11 cellular contexts compared by ENCODE assay signal in the genomic region with DNA sequence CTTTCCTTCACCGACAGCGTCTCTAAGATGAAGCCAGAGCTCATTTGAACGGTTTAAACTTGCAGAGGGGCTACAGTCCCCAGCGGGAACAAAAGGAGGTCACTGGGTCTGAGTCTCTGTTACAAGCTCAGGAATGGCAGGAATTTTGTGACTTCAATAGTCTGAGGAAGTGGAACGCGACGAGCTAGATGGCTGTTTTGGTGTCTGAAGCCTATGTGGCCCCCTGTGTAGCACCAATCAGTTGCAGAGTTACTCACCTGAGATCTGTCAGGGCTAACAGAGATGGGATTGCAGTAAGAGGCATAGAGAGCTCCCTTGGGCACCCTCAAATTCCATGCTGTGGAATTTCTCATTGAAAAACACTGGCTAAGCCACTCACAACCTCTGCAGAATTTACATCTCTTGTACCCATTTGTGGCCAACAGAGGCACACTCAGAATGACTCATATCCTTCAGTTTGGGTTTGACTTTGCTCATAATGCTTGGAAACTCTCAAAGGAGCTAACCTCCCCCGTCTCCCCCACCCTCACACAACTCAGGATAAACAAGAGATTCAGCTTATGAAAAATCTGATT. TPM values are rescaled to one million over a fixed set of nuclear protein-coding genes. Genes with fewer than 3 reads are reported as not detected.
DNase-seq lines count a peak whose midpoint lies in the region; ATAC-seq and TF ChIP-seq lines count a peak whose summit lies in the region.
"Had no signal": no experiment of that assay in that cellular context is flagged by ENCODE, and none has a peak within 500 bp of the region (broad histone marks: within the 10 kb centered on the region; RNA-seq: fewer than 3 reads in every experiment).

No MANE protein-coding gene starts in this region.

- H3K4me3 ChIP-seq in iPS DF 6.9 (ENCODE audit: low read length): no peak overlapping the region
- no peak overlapping the region for H3K4me3 ChIP-seq in colonic mucosa
- H3K4me3 ChIP-seq: lung, SJCRH30 had no signal

- H3K9me3 ChIP-seq in iPS DF 6.9 (ENCODE audit: control insufficient read depth, insufficient read depth, low read length) (no peaks in the 10 kb centered on the region), colonic mucosa (no peaks in the 10 kb centered on the region)
- H3K9me3 ChIP-seq: SJCRH30 had no signal

- H3K27ac Mint-ChIP-seq in activated CD4-positive, alpha-beta T cell treated with anti-CD3 and anti-CD28 coated beads, Interleukin-2, amount 10 ng/mL, durations not matched to agents 7 days and 5 days: no peak overlapping the region
- H3K27ac Mint-ChIP-seq in activated CD8-positive, alpha-beta T cell treated with anti-CD3 and anti-CD28 coated beads, Interleukin-2, amount 10 ng/mL, durations not matched to agents 7 days and 5 days: no peak overlapping the region
- no peak overlapping the region for H3K27ac Mint-ChIP-seq in stimulated activated naive CD8-positive, alpha-beta T cell treated with anti-CD3 and anti-CD28 coated beads, Interleukin-15, amount 100 ng/mL, for 72 hours

- no CpG with 5 or more reads among the region's 8 CpGs for WGBS in iPS DF 6.9 (ENCODE audit: insufficient coverage, insufficient read length)

- TF ChIP-seq CTCF in colonic mucosa (IDR thresholded peaks at IDR 0.05): no peak

- no peak overlapping the region for H3K9ac ChIP-seq in colonic mucosa (ENCODE audit: low read depth in 2 of 2, low read length in 2 of 2)

- peaks cover 25% of the 10 kb centered on the region for H3K4me1 Mint-ChIP-seq in activated CD4-positive, alpha-beta T cell treated with anti-CD3 and anti-CD28 coated beads, Interleukin-2, amount 10 ng/mL, durations not matched to agents 7 days and 5 days
- peaks cover 23% of the 10 kb centered on the region for H3K4me1 Mint-ChIP-seq in activated CD8-positive, alpha-beta T cell treated with anti-CD3 and anti-CD28 coated beads, Interleukin-2, amount 10 ng/mL, durations not matched to agents 7 days and 5 days (ENCODE audit: low read depth)
- peaks cover 18% of the 10 kb centered on the region for H3K4me1 Mint-ChIP-seq in stimulated activated naive CD8-positive, alpha-beta T cell treated with anti-CD3 and anti-CD28 coated beads, Interleukin-15, amount 100 ng/mL, for 72 hours

- intact Hi-C loops in left colon (cut with DNase I, micrococcal nuclease) (loop anchor here in 1 of 2 donors (10.0 kb wide), 2 partner anchors 87 to 163 kb away; no protein-coding TSS in a partner anchor), colonic mucosa (cut with DNase I) (no loop called here)

- no peak overlapping the region for H3K4me3 Mint-ChIP-seq in activated CD4-positive, alpha-beta T cell treated with anti-CD3 and anti-CD28 coated beads, Interleukin-2, amount 10 ng/mL, durations not matched to agents 7 days and 5 days
- no peak overlapping the region for H3K4me3 Mint-ChIP-seq in activated CD8-positive, alpha-beta T cell treated with anti-CD3 and anti-CD28 coated beads, Interleukin-2, amount 10 ng/mL, durations not matched to agents 7 days and 5 days
- H3K4me3 Mint-ChIP-seq in stimulated activated naive CD8-positive, alpha-beta T cell treated with anti-CD3 and anti-CD28 coated beads, Interleukin-15, amount 100 ng/mL, for 72 hours: peak overlapping the region in 1 of 2 donors; percentile 36

- DNase-seq in activated CD4-positive, alpha-beta T cell treated with anti-CD3 and anti-CD28 coated beads, Interleukin-2, amount 10 ng/mL, durations not matched to agents 7 days and 5 days: peak; percentile 40
- no peak for DNase-seq in activated CD4-positive, alpha-beta T cell treated with anti-CD3 and anti-CD28 coated beads, Interleukin-2, amount 50 U/mL, for 4 hours
- peak; percentile 49 for DNase-seq in activated CD8-positive, alpha-beta T cell treated with anti-CD3 and anti-CD28 coated beads, Interleukin-2, amount 10 ng/mL, durations not matched to agents 7 days and 5 days
- peak; percentile 81 for DNase-seq in iPS DF 6.9 (ENCODE audit: low read depth, low spot score)
- DNase-seq in stimulated activated naive CD8-positive, alpha-beta T cell treated with anti-CD3 and anti-CD28 coated beads, Interleukin-15, amount 100 ng/mL, for 72 hours: peak; percentile 31 to 53
- DNase-seq in left colon: no peak
- DNase-seq in colonic mucosa: no peak
- DNase-seq: central memory CD4-positive, alpha-beta T cell; SJCRH30 had no signal

- H3K4me1 ChIP-seq in iPS DF 6.9 (ENCODE audit: control insufficient read depth, insufficient read depth, low read length) (peaks cover 2% of the 10 kb centered on the region; the same call in 1 of the 2 replicates), colonic mucosa (no peaks in the 10 kb centered on the region)

- H3K36me3 ChIP-seq in iPS DF 6.9 (ENCODE audit: control insufficient read depth, insufficient read depth, low read length) (no peaks in the 10 kb centered on the region), colonic mucosa (no peaks in the 10 kb centered on the region)
- H3K36me3 ChIP-seq: SJCRH30 had no signal

- POLR2A ChIA-PET in activated CD4-positive, alpha-beta T cell treated with anti-CD3 and anti-CD28 coated beads, Interleukin-2, amount 10 ng/mL, durations not matched to agents 7 days and 5 days (lab: Charles Lee): interaction anchor here (0.6 to 0.9 kb wide), 2 partner anchors 33 to 57 kb away, joined by 3 to 4 read pairs; no protein-coding TSS in a partner anchor
- POLR2A ChIA-PET in activated CD8-positive, alpha-beta T cell treated with anti-CD3 and anti-CD28 coated beads, Interleukin-2, amount 10 ng/mL, durations not matched to agents 7 days and 5 days (lab: Charles Lee): interaction anchor here (0.9 kb wide), 1 partner anchor 260 kb away, joined by 5 read pairs; a partner anchor contains a TSS

- peaks cover 5% of the 10 kb centered on the region; the same call in 1 of the 2 replicates for H3K27me3 ChIP-seq in iPS DF 6.9 (ENCODE audit: control insufficient read depth, insufficient read depth, low read length)
- H3K27me3 ChIP-seq in colonic mucosa: no peaks in the 10 kb centered on the region
- H3K27me3 ChIP-seq: SJCRH30 had no signal

- ATAC-seq in activated CD8-positive, alpha-beta T cell treated with anti-CD3 and anti-CD28 coated beads, Interleukin-2, amount 10 ng/mL, durations not matched to agents 7 days and 5 days: peak; percentile 89
- peak; percentile 99 for ATAC-seq in stimulated activated naive CD8-positive, alpha-beta T cell treated with anti-CD3 and anti-CD28 coated beads, Interleukin-15, amount 100 ng/mL, for 72 hours
- no peak for ATAC-seq in GM21526 (IDR thresholded peaks at IDR 0.05; ENCODE audit: low FRiP score, unreplicated experiment)
- no peak for ATAC-seq in left colon

- no peaks in the 10 kb centered on the region for H3K36me3 Mint-ChIP-seq in activated CD4-positive, alpha-beta T cell treated with anti-CD3 and anti-CD28 coated beads, Interleukin-2, amount 10 ng/mL, durations not matched to agents 7 days and 5 days (ENCODE audit: low read depth)
- no peaks in the 10 kb centered on the region for H3K36me3 Mint-ChIP-seq in activated CD8-positive, alpha-beta T cell treated with anti-CD3 and anti-CD28 coated beads, Interleukin-2, amount 10 ng/mL, durations not matched to agents 7 days and 5 days (ENCODE audit: low read depth)

- H3K9me3 Mint-ChIP-seq in activated CD4-positive, alpha-beta T cell treated with anti-CD3 and anti-CD28 coated beads, Interleukin-2, amount 10 ng/mL, durations not matched to agents 7 days and 5 days: no peaks in the 10 kb centered on the region
- H3K9me3 Mint-ChIP-seq in activated CD8-positive, alpha-beta T cell treated with anti-CD3 and anti-CD28 coated beads, Interleukin-2, amount 10 ng/mL, durations not matched to agents 7 days and 5 days (ENCODE audit: insufficient read depth): no peaks in the 10 kb centered on the region
- no peaks in the 10 kb centered on the region for H3K9me3 Mint-ChIP-seq in stimulated activated naive CD8-positive, alpha-beta T cell treated with anti-CD3 and anti-CD28 coated beads, Interleukin-15, amount 100 ng/mL, for 72 hours

- H3K27me3 Mint-ChIP-seq in activated CD4-positive, alpha-beta T cell treated with anti-CD3 and anti-CD28 coated beads, Interleukin-2, amount 10 ng/mL, durations not matched to agents 7 days and 5 days: peaks cover 2% of the 10 kb centered on the region
- H3K27me3 Mint-ChIP-seq in activated CD8-positive, alpha-beta T cell treated with anti-CD3 and anti-CD28 coated beads, Interleukin-2, amount 10 ng/mL, durations not matched to agents 7 days and 5 days (ENCODE audit: low read depth): peaks cover 8% of the 10 kb centered on the region
- H3K27me3 Mint-ChIP-seq in stimulated activated naive CD8-positive, alpha-beta T cell treated with anti-CD3 and anti-CD28 coated beads, Interleukin-15, amount 100 ng/mL, for 72 hours: peaks cover 19% of the 10 kb centered on the region

- CTCF ChIA-PET in activated CD4-positive, alpha-beta T cell treated with anti-CD3 and anti-CD28 coated beads, Interleukin-2, amount 10 ng/mL, durations not matched to agents 7 days and 5 days (lab: Charles Lee): interaction anchor here (0.5 to 4.4 kb wide), 11 partner anchors 9 to 1390 kb away, joined by 3 to 29 read pairs (median 3); no protein-coding TSS in a partner anchor
- CTCF ChIA-PET in activated CD8-positive, alpha-beta T cell treated with anti-CD3 and anti-CD28 coated beads, Interleukin-2, amount 10 ng/mL, durations not matched to agents 7 days and 5 days (lab: Charles Lee): interaction anchor here (1.2 to 5.4 kb wide), 9 partner anchors 8 to 163 kb away, joined by 3 to 77 read pairs (median 11); no protein-coding TSS in a partner anchor

- H3K27ac ChIP-seq in iPS DF 6.9 (ENCODE audit: low read length) (no peak overlapping the region), colonic mucosa (no peak overlapping the region)
- H3K27ac ChIP-seq: SJCRH30 had no signal

RNA-seq across cellular contexts. Expression of a gene that starts 7.1 kb away (rescaled TPM):
- total RNA-seq in activated CD4-positive, alpha-beta T cell treated with anti-CD3 and anti-CD28 coated beads, Interleukin-2, amount 10 ng/mL, durations not matched to agents 7 days and 5 days: not detected
- not detected for total RNA-seq in activated CD8-positive, alpha-beta T cell treated with anti-CD3 and anti-CD28 coated beads, Interleukin-2, amount 10 ng/mL, durations not matched to agents 7 days and 5 days
- total RNA-seq in left colon: not detected
- not detected for total RNA-seq in colonic mucosa
- total RNA-seq: SJCRH30 had no signal

Comparison
In these comparisons a context has a peak if more than half of its experiments do, and no peak if none do; other contexts are left out.
1. DNase-seq: peak in activated CD4-positive, alpha-beta T cell treated with anti-CD3 and anti-CD28 coated beads, Interleukin-2, amount 10 ng/mL, durations not matched to agents 7 days and 5 days (single experiment), activated CD8-positive, alpha-beta T cell treated with anti-CD3 and anti-CD28 coated beads, Interleukin-2, amount 10 ng/mL, durations not matched to agents 7 days and 5 days (single experiment), iPS DF 6.9 (single experiment) and stimulated activated naive CD8-positive, alpha-beta T cell treated with anti-CD3 and anti-CD28 coated beads, Interleukin-15, amount 100 ng/mL, for 72 hours (2 of 2); none in activated CD4-positive, alpha-beta T cell treated with anti-CD3 and anti-CD28 coated beads, Interleukin-2, amount 50 U/mL, for 4 hours (0 of 2), left colon (0 of 2) and colonic mucosa (single experiment).
2. ATAC-seq: peak in activated CD8-positive, alpha-beta T cell treated with anti-CD3 and anti-CD28 coated beads, Interleukin-2, amount 10 ng/mL, durations not matched to agents 7 days and 5 days (single experiment) and stimulated activated naive CD8-positive, alpha-beta T cell treated with anti-CD3 and anti-CD28 coated beads, Interleukin-15, amount 100 ng/mL, for 72 hours (single experiment); none in GM21526 (single experiment) and left colon (single experiment).